31 cellular contexts compared by ENCODE assay signal in the genomic region with DNA sequence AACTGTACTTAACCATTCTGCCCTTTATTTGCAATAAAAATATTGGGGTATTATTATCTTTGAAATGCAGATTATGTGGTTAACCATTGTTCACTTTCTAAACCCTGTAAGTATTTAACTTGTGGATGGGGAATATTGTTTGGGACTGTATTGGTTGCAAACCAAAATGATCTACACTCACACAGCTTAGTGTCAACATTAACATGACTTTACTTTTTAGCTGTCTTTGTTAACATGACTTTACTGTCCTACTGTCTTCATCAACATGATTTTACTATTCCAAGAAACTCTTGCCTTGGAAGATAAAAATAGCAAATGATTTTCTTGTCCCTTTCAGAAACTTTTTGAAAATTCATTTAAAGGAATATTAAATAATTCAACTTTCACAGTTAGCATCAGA.
"Had no signal": no experiment of that assay in that cellular context is flagged by ENCODE, and none has a peak within 500 bp of the region (broad histone marks: within the 10 kb centered on the region; RNA-seq: fewer than 3 reads in every experiment).

No MANE protein-coding gene starts in this region.

- H3K27me3 Mint-ChIP-seq: activated CD4-positive, alpha-beta memory T cell treated with anti-CD3 and anti-CD28 coated beads, Interleukin-2, amount 10 ng/mL, durations not matched to agents 7 days and 5 days; activated CD4-positive, alpha-beta T cell treated with anti-CD3 and anti-CD28 coated beads, Interleukin-2, amount 10 ng/mL, durations not matched to agents 7 days and 5 days; activated naive CD8-positive, alpha-beta T cell; activated T-helper 17 cell treated with anti-CD3 and anti-CD28 coated beads, Interleukin-2, amount 50 U/mL, for 72 hours; T-helper 17 cell had no signal

- H3K4me3 ChIP-seq: breast epithelium, cardiac muscle cell, colonic mucosa, esophagus squamous epithelium, gastroesophageal sphincter, heart right ventricle, hepatocyte had no signal

- H3K27me3 ChIP-seq: breast epithelium, cardiac muscle cell, colonic mucosa, esophagus squamous epithelium, gastroesophageal sphincter, heart right ventricle, hepatocyte had no signal

- H3K36me3 Mint-ChIP-seq: activated naive CD8-positive, alpha-beta T cell had no signal

- H3K9me3 ChIP-seq: breast epithelium, colonic mucosa, esophagus squamous epithelium had no signal

- ATAC-seq: activated T-cell treated with anti-CD3 and anti-CD28 coated beads, Interleukin-2, amount 50 U/mL, for 4 hours; activated T-helper 17 cell treated with anti-CD3 and anti-CD28 coated beads, Interleukin-2, amount 50 U/mL, for 72 hours; gastroesophageal sphincter; heart right ventricle; T-helper 17 cell had no signal

- H3K79me2 ChIP-seq: hepatocyte had no signal

- H3K4me1 ChIP-seq: breast epithelium, colonic mucosa, esophagus squamous epithelium, gastroesophageal sphincter, heart right ventricle had no signal

- H3K27ac ChIP-seq: breast epithelium, cardiac muscle cell, colonic mucosa, epithelial cell of prostate, esophagus squamous epithelium, gastroesophageal sphincter, heart right ventricle, hepatocyte had no signal

- H3K4me3 Mint-ChIP-seq: activated CD4-positive, alpha-beta memory T cell treated with anti-CD3 and anti-CD28 coated beads, Interleukin-2, amount 10 ng/mL, durations not matched to agents 7 days and 5 days; activated CD4-positive, alpha-beta T cell treated with anti-CD3 and anti-CD28 coated beads, Interleukin-2, amount 10 ng/mL, durations not matched to agents 7 days and 5 days; activated naive CD8-positive, alpha-beta T cell; activated T-cell treated with anti-CD3 and anti-CD28 coated beads, Interleukin-2, amount 50 U/mL, for 4 hours; activated T-helper 17 cell treated with anti-CD3 and anti-CD28 coated beads, Interleukin-2, amount 50 U/mL, for 72 hours; brain; T-helper 17 cell had no signal

- H3K4me2 ChIP-seq: hepatocyte had no signal

- FAIRE-seq: endometrium, endothelial cell of umbilical vein had no signal

- H3K4me1 Mint-ChIP-seq: activated CD4-positive, alpha-beta memory T cell treated with anti-CD3 and anti-CD28 coated beads, Interleukin-2, amount 10 ng/mL, durations not matched to agents 7 days and 5 days; activated CD4-positive, alpha-beta T cell treated with anti-CD3 and anti-CD28 coated beads, Interleukin-2, amount 10 ng/mL, durations not matched to agents 7 days and 5 days; activated T-helper 17 cell treated with anti-CD3 and anti-CD28 coated beads, Interleukin-2, amount 50 U/mL, for 72 hours; T-helper 17 cell had no signal

- H2AFZ ChIP-seq: hepatocyte had no signal

- H3K9me3 Mint-ChIP-seq: activated CD4-positive, alpha-beta T cell treated with anti-CD3 and anti-CD28 coated beads, Interleukin-2, amount 10 ng/mL, durations not matched to agents 7 days and 5 days; activated T-cell treated with anti-CD3 and anti-CD28 coated beads, Interleukin-2, amount 50 U/mL, for 4 hours had no signal

- H3K27ac Mint-ChIP-seq: activated CD4-positive, alpha-beta memory T cell treated with anti-CD3 and anti-CD28 coated beads, Interleukin-2, amount 10 ng/mL, durations not matched to agents 7 days and 5 days; activated CD4-positive, alpha-beta T cell treated with anti-CD3 and anti-CD28 coated beads, Interleukin-2, amount 10 ng/mL, durations not matched to agents 7 days and 5 days; activated naive CD8-positive, alpha-beta T cell; activated T-helper 17 cell treated with anti-CD3 and anti-CD28 coated beads, Interleukin-2, amount 50 U/mL, for 72 hours; brain; T-helper 17 cell had no signal

- H3K36me3 ChIP-seq: breast epithelium, cardiac muscle cell, colonic mucosa, esophagus squamous epithelium, gastroesophageal sphincter, heart right ventricle had no signal

- DNase-seq: activated CD4-positive, alpha-beta memory T cell treated with anti-CD3 and anti-CD28 coated beads, Interleukin-2, amount 10 ng/mL, durations not matched to agents 7 days and 5 days; activated CD4-positive, alpha-beta T cell treated with anti-CD3 and anti-CD28 coated beads for 1 hour; activated CD4-positive, alpha-beta T cell treated with anti-CD3 and anti-CD28 coated beads for 4 hours; activated CD4-positive, alpha-beta T cell treated with anti-CD3 and anti-CD28 coated beads, Interleukin-2, amount 10 ng/mL, durations not matched to agents 7 days and 5 days; activated CD4-positive, alpha-beta T cell treated with anti-CD3 and anti-CD28 coated beads, Interleukin-2, amount 50 U/mL, for 4 hours; activated CD8-positive, alpha-beta memory T cell treated with anti-CD3 and anti-CD28 coated beads, Interleukin-2, amount 50 U/mL, for 48 hours; activated effector memory CD4-positive, alpha-beta T cell treated with Interleukin-2 at 50 U/mL for 16 hours; activated gamma-delta T cell treated with Interleukin-2 at 50 U/mL for 16 hours; activated naive CD4-positive, alpha-beta T cell treated with anti-CD3 and anti-CD28 coated beads, Interleukin-2, amount 50 U/mL, for 16 hours; activated naive CD4-positive, alpha-beta T cell treated with Interleukin-2 at 50 U/mL for 16 hours; activated T-cell treated with anti-CD3 and anti-CD28 coated beads for 4 hours; activated T-cell treated with anti-CD3 and anti-CD28 coated beads, Interleukin-2, amount 50 U/mL, for 4 hours; amygdala; aorta; central memory CD4-positive, alpha-beta T cell; cerebellar nuclear complex; colonic mucosa; effector CD8-positive, alpha-beta T cell; esophagus squamous epithelium; heart right ventricle; T-helper 17 cell had no signal
